ENCODE assay signal across 1 cellular context in genomic region chr10:68142761-68143160, GRCh38.
TF ChIP-seq lines count a peak whose summit lies in the region.

No MANE protein-coding gene starts in this region.

TF ChIP-seq in IMR-90, 13 proteins besides CTCF, POLR2A, EP300 and RAD21 (continued from another document):
- TF ChIP-seq USF2 (IDR thresholded peaks at IDR 0.05; ENCODE audit: low read depth, low read length) = no peak
- no peak for TF ChIP-seq NFE2L2 (IDR thresholded peaks at IDR 0.05; ENCODE audit: low read depth, low read length)
- no peak for TF ChIP-seq MAFK (IDR thresholded peaks at IDR 0.05; ENCODE audit: low read depth, low read length)
- no peak for TF ChIP-seq MXI1 (IDR thresholded peaks at IDR 0.05; ENCODE audit: borderline replicate concordance, low read depth, low read length)
- TF ChIP-seq BHLHE40 (IDR thresholded peaks at IDR 0.05; ENCODE audit: low read depth, low read length) = no peak
- no peak for TF ChIP-seq CEBPB (IDR thresholded peaks at IDR 0.05; ENCODE audit: low read depth, low read length)
- no peak for TF ChIP-seq ELK1 (IDR thresholded peaks at IDR 0.05; ENCODE audit: borderline replicate concordance, low read depth, low read length)
- TF ChIP-seq RFX5 (IDR thresholded peaks at IDR 0.05; ENCODE audit: low read depth, low read length) = no peak
- TF ChIP-seq SMC3 (IDR thresholded peaks at IDR 0.05; ENCODE audit: low read depth, low read length) = no peak
- no peak for TF ChIP-seq MAZ (IDR thresholded peaks at IDR 0.05; ENCODE audit: borderline replicate concordance, low read depth, low read length)
TF ChIP-seq in IMR-90: peak in this region for 0.
